ENCODE assay signal across 8 cellular contexts in the genomic region with DNA sequence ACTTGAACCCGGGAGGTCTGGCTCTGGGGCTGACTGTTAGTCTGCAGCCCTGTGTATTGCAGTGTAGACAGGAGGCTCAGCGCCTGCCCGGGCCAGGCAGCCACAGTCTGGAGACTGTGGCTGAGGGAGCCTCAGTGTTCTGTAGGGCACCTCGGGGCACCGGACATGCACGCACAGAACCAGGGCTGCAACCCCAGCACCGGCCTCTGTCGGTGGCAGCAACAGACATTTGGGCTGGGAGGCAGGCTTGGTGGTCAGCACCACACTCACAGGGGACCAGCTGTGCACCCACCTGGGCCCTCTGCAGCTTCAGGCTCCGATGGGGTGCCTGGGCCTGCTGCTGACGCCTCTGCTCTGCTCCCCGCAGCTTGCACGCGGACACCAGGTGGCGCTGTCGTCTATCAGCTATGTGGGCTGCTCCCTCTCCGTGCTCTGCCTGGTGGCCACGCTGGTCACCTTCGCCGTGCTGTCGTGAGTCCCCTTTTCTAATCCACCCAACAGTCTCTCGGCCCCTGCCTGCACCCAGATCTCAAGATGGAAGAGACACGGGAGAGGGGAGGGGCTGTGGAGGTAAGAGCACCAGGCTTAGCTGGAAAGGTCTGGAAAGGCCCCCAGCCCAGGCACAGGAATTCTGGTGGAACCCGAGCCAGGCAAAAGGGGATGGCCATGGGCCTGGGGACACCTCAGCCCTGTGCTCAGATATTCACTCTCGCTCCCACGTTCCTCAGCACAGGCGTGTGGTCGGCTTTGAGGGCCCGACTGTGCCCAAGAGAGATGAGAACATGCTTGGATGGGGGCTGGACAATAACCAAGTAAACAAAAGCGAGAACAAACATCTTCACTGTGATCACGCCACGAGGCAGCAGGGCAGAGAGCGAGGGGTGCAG.
DNase-seq lines count a peak whose midpoint lies in the region; ATAC-seq, FAIRE-seq and TF ChIP-seq lines count a peak whose summit lies in the region.

No MANE protein-coding gene starts in this region.

- no peaks in the 10 kb centered on the region for H3K27me3 ChIP-seq in bronchial epithelial cell (ENCODE audit: control insufficient read depth, insufficient read depth, low read length)
- peaks cover 8% of the 10 kb centered on the region for H3K27me3 ChIP-seq in kidney epithelial cell (ENCODE audit: control insufficient read depth, insufficient read depth, low read length)

- FAIRE-seq in bronchial epithelial cell (lab: Jason Lieb, UNC), result no peak

- peak; percentile 56 for ATAC-seq in HG02840 (IDR thresholded peaks at IDR 0.05; ENCODE audit: low FRiP score, unreplicated experiment)

- H3K4me3 ChIP-seq in bronchial epithelial cell (ENCODE audit: low read depth, low read length) (no peak overlapping the region), kidney epithelial cell (ENCODE audit: low read depth, low read length) (no peak overlapping the region)

- peak; percentile 43 to 78 (median 76) for DNase-seq in NCI-H1417 (lab: John Stamatoyannopoulos, UW)
- no peak for DNase-seq in NCI-H1417 treated with DMSO at 0.1 percent for 48 hours (lab: John Stamatoyannopoulos, UW)
- DNase-seq in NCI-H2171 (lab: John Stamatoyannopoulos, UW), result peak; percentile 64
- peak; percentile 46 to 65 (median 60) for DNase-seq in activated CD4-positive, CD25-positive, alpha-beta regulatory T cell (lab: John Stamatoyannopoulos, UW)
- peak; percentile 27 for DNase-seq in bronchial epithelial cell (ENCODE audit: low read depth)
- peak; percentile 12 for DNase-seq in kidney epithelial cell (ENCODE audit: low read depth)
- peak; percentile 89 to 93 for DNase-seq in stimulated activated CD4-positive, alpha-beta T cell treated with anti-CD3 and anti-CD28 coated beads, Interleukin-2, amount 100 ng/mL, for 48 hours

- H3K36me3 ChIP-seq in bronchial epithelial cell (ENCODE audit: control insufficient read depth, insufficient read depth, low read length), result no peaks in the 10 kb centered on the region
- H3K36me3 ChIP-seq in kidney epithelial cell (ENCODE audit: control insufficient read depth, insufficient read depth, low read length), result no peaks in the 10 kb centered on the region

- peak; percentile 94 for TF ChIP-seq CTCF in bronchial epithelial cell (IDR thresholded peaks at IDR 0.05; ENCODE audit: insufficient read depth, low read length, severe bottlenecking)
- TF ChIP-seq CTCF in kidney epithelial cell (IDR thresholded peaks at IDR 0.05; ENCODE audit: insufficient read depth, low read length, poor library complexity, severe bottlenecking), result peak; percentile 90
